In the genomic region with DNA sequence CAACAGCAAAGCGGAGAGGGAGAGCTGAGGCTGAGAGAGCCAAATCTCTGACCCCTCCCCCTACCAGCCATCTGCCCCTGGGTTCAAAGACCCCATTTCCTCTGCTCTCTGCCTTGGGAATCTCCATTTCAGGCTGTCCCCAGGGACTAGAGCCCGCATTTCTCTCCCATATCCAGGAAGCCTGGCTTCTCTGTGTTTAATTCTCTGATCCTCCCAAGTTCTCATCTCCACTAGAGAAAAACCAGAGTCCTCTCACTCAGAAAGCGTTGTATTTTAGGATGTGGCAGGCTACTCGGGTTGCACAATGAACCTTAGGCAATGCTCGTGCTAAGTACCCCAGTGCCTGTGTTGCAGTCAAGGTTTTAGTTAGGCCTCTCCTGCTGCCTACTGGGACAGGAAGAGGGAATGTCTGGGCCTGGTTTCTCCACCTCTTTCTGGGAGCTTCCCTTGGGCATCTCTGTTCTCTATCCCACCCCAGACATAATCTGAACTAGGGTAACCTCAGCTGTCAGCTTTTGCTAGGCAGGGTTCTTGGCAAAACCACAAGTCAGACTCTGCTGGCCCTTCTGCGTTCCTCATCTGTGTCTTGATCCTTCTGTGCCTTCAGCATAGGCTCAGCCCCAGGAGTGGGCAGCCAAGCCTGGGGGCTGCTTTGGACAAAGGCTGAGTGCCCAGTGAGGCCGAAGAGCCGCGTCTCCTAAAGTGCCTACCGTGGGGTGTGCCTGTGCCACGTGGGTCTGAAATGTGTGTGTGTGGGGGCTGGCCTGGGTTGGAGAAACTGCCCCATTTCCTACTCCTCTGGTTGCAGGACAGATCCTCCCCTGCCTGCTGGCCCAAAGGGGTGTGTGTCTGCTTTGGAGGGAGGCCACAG, we compare ENCODE assay signal across 9 cellular contexts.
DNase-seq lines count a peak whose midpoint lies in the region; ATAC-seq, FAIRE-seq and TF ChIP-seq lines count a peak whose summit lies in the region.
"Had no signal": no experiment of that assay in that cellular context is flagged by ENCODE, and none has a peak within 500 bp of the region (broad histone marks: within the 10 kb centered on the region; RNA-seq: fewer than 3 reads in every experiment).

No MANE protein-coding gene starts in this region.

- no peak for FAIRE-seq in astrocyte (lab: Jason Lieb, UNC)

- H3K9me3 ChIP-seq in astrocyte (ENCODE audit: insufficient read depth, low read depth, low read length) (no peaks in the 10 kb centered on the region), mucosa of descending colon (no peaks in the 10 kb centered on the region), aorta (ENCODE audit: control insufficient read depth, low read length) (no peaks in the 10 kb centered on the region)

- DNase-seq in AG20443 (ENCODE audit: low spot score), result peak; percentile 80
- peak; percentile 81 to 87 for DNase-seq in HL-60 (ENCODE audit: low read depth in 1 of 2, low spot score in 1 of 2)
- no peak for DNase-seq in astrocyte (ENCODE audit: low read depth)
- peak in 1 of 3 donors; percentile 35 for DNase-seq in mucosa of descending colon
- peak; percentile 68 to 75 for DNase-seq in aorta
- no peak for DNase-seq in posterior vena cava (ENCODE audit: low spot score)

- H3K27ac ChIP-seq in HL-60 (replicated peaks), result peak overlapping the region; percentile 45
- H3K27ac ChIP-seq in astrocyte (ENCODE audit: low read depth, low read length), result peak overlapping the region; percentile 1
- H3K27ac ChIP-seq in aorta (ENCODE audit: low read depth in 1 of 2, low read length in 2 of 2), result peak overlapping the region; percentile 4 to 72

- H3K4me3 ChIP-seq in HL-60 (replicated peaks; ENCODE audit: insufficient read depth, low read length) (no peak overlapping the region), astrocyte (ENCODE audit: insufficient read depth, low read depth, low read length) (no peak overlapping the region), mucosa of descending colon (no peak overlapping the region), aorta (ENCODE audit: low read length in 2 of 2) (no peak overlapping the region)
- H3K4me3 ChIP-seq: GM12878 had no signal

- peak; percentile 46 for ATAC-seq in mucosa of descending colon
- ATAC-seq in aorta (ENCODE audit: low FRiP score), result peak; percentile 78
- no peak for ATAC-seq in GM21737 (IDR thresholded peaks at IDR 0.05; ENCODE audit: unreplicated experiment)
- ATAC-seq in HG02852 (IDR thresholded peaks at IDR 0.05; ENCODE audit: unreplicated experiment), result no peak

- 19 to 23% methylated on average over 11 of the region's 11 CpGs for WGBS in aorta, 2 donors

- TF ChIP-seq CTCF in HL-60 (IDR thresholded peaks at IDR 0.05; ENCODE audit: insufficient read depth, low read length) (no peak), astrocyte (IDR thresholded peaks at IDR 0.05; ENCODE audit: insufficient read depth, low read depth, low read length) (no peak), mucosa of descending colon (IDR thresholded peaks at IDR 0.05) (no peak)

- peaks cover 25% of the 10 kb centered on the region for H3K36me3 Mint-ChIP-seq in astrocyte (ENCODE audit: low read depth, unreplicated experiment)

- H3K4me2 ChIP-seq in astrocyte (ENCODE audit: low read length), result no peak overlapping the region

- H3K4me3 Mint-ChIP-seq in astrocyte (ENCODE audit: unreplicated experiment), result peak overlapping the region; percentile 20

- H3K36me3 ChIP-seq in astrocyte (ENCODE audit: insufficient read depth, low read length), result peaks cover 5% of the 10 kb centered on the region
- no peaks in the 10 kb centered on the region for H3K36me3 ChIP-seq in mucosa of descending colon (ENCODE audit: low read depth)
- H3K36me3 ChIP-seq in aorta (ENCODE audit: control insufficient read depth in 1 of 2, insufficient read depth in 2 of 2, low read length in 1 of 2), result peaks cover 0 to 1% of the 10 kb centered on the region in 2 donors

- no peak overlapping the region for H2AFZ ChIP-seq in astrocyte (ENCODE audit: low read depth, low read length)

- no peaks in the 10 kb centered on the region for H4K20me1 ChIP-seq in astrocyte (ENCODE audit: insufficient read depth, low read length)

- no peaks in the 10 kb centered on the region for H3K79me2 ChIP-seq in astrocyte (ENCODE audit: insufficient read depth, low read length)

- intact Hi-C loops in mucosa of descending colon (cut with DNase I, micrococcal nuclease), result no loop called here
- intact Hi-C loops in aorta (cut with DNase I), result no loop called here
- intact Hi-C loops in posterior vena cava (cut with DNase I), result no loop called here

- H3K9ac ChIP-seq in astrocyte (ENCODE audit: low read length), result peak overlapping the region; percentile 14

- H3K9me3 Mint-ChIP-seq in astrocyte (ENCODE audit: unreplicated experiment), result no peaks in the 10 kb centered on the region

- peaks cover 31% of the 10 kb centered on the region for H3K4me1 Mint-ChIP-seq in astrocyte (ENCODE audit: low read depth, unreplicated experiment)

- peak overlapping the region; percentile 94 for H3K27ac Mint-ChIP-seq in astrocyte (ENCODE audit: unreplicated experiment)

- no peaks in the 10 kb centered on the region for H3K27me3 Mint-ChIP-seq in astrocyte (ENCODE audit: low read depth, unreplicated experiment)

- H3K4me1 ChIP-seq in astrocyte (ENCODE audit: insufficient read depth, low read length) (peaks cover 45% of the 10 kb centered on the region), mucosa of descending colon (ENCODE audit: low read depth) (peaks cover 21% of the 10 kb centered on the region), aorta (ENCODE audit: control insufficient read depth in 1 of 2, insufficient read depth in 2 of 2, low read length in 2 of 2) (no peaks in the 10 kb centered on the region)

- H3K27me3 ChIP-seq in HL-60 (ENCODE audit: insufficient read depth, poor library complexity, severe bottlenecking) (no peaks in the 10 kb centered on the region), astrocyte (ENCODE audit: insufficient read depth, low read length) (no peaks in the 10 kb centered on the region), aorta (ENCODE audit: control insufficient read depth in 1 of 2, insufficient read depth in 2 of 2, low read length in 1 of 2) (no peaks in the 10 kb centered on the region)

Comparison
In these comparisons a context has a peak if more than half of its experiments do, and no peak if none do; other contexts are left out.
1. DNase-seq: peak in AG20443 (single experiment), HL-60 (2 of 2) and aorta (2 of 2); none in astrocyte (single experiment) and posterior vena cava (single experiment).
2. ATAC-seq: peak in mucosa of descending colon (single experiment) and aorta (single experiment); none in GM21737 (single experiment) and HG02852 (single experiment).
3. Peak in every context shown above with its lines, with median percentiles within 50 percentile points of each other: H3K27ac ChIP-seq.